In genomic region chr4:94332983-94333590, GRCh38 we compare ENCODE assay signal across 20 cellular contexts. TPM values are rescaled to one million over a fixed set of nuclear protein-coding genes. Genes with fewer than 3 reads are reported as not detected.
DNase-seq lines count a peak whose midpoint lies in the region; ATAC-seq and TF ChIP-seq lines count a peak whose summit lies in the region.
"Had no signal": no experiment of that assay in that cellular context is flagged by ENCODE, and none has a peak within 500 bp of the region (broad histone marks: within the 10 kb centered on the region; RNA-seq: fewer than 3 reads in every experiment).

No MANE protein-coding gene starts in this region.

- 54% methylated on average over 3 of the region's 5 CpGs for WGBS in HUES64

- CTCF ChIA-PET in BJ (lab: Yijun Ruan, JAX), result interaction anchor here (1.6 kb wide), 1 partner anchor 14 kb away, joined by 4 read pairs; no protein-coding TSS in a partner anchor
- CTCF ChIA-PET in activated CD8-positive, alpha-beta memory T cell treated with anti-CD3 and anti-CD28 coated beads, Interleukin-2, amount 10 ng/mL, durations not matched to agents 7 days and 5 days (lab: Charles Lee), result interaction anchor here (1.1 kb wide), 1 partner anchor 9 kb away, joined by 5 read pairs; no protein-coding TSS in a partner anchor

- H3K4me3 Mint-ChIP-seq in chondrocyte (ENCODE audit: unreplicated experiment), result no peak overlapping the region
- no peak overlapping the region for H3K4me3 Mint-ChIP-seq in activated CD8-positive, alpha-beta memory T cell treated with anti-CD3 and anti-CD28 coated beads, Interleukin-2, amount 10 ng/mL, durations not matched to agents 7 days and 5 days
- H3K4me3 Mint-ChIP-seq: activated naive CD4-positive, alpha-beta T cell treated with anti-CD3 and anti-CD28 coated beads, Interleukin-2, amount 50 U/mL, for 24 hours; CD4-positive, alpha-beta memory T cell had no signal

- H3K9me3 ChIP-seq in HUES64 (ENCODE audit: insufficient read depth, low read depth, low read length), result no peaks in the 10 kb centered on the region
- H3K9me3 ChIP-seq: HAP-1, stomach had no signal

- no peak overlapping the region for H3K27ac Mint-ChIP-seq in chondrocyte (ENCODE audit: unreplicated experiment)
- H3K27ac Mint-ChIP-seq in activated CD8-positive, alpha-beta memory T cell treated with anti-CD3 and anti-CD28 coated beads, Interleukin-2, amount 10 ng/mL, durations not matched to agents 7 days and 5 days, result no peak overlapping the region
- H3K27ac Mint-ChIP-seq: activated naive CD4-positive, alpha-beta T cell treated with anti-CD3 and anti-CD28 coated beads, Interleukin-2, amount 50 U/mL, for 24 hours; CD4-positive, alpha-beta memory T cell had no signal

- peaks cover 9% of the 10 kb centered on the region for H3K4me1 Mint-ChIP-seq in chondrocyte (ENCODE audit: low read depth)
- H3K4me1 Mint-ChIP-seq in activated CD8-positive, alpha-beta memory T cell treated with anti-CD3 and anti-CD28 coated beads, Interleukin-2, amount 10 ng/mL, durations not matched to agents 7 days and 5 days, result no peaks in the 10 kb centered on the region
- H3K4me1 Mint-ChIP-seq: activated naive CD4-positive, alpha-beta T cell treated with anti-CD3 and anti-CD28 coated beads, Interleukin-2, amount 50 U/mL, for 24 hours had no signal

- H3K9ac ChIP-seq in HUES64 (ENCODE audit: low read depth, low read length), result no peak overlapping the region
- H3K9ac ChIP-seq: parathyroid adenoma had no signal

- no peaks in the 10 kb centered on the region for H3K9me3 Mint-ChIP-seq in chondrocyte (ENCODE audit: low read depth)
- H3K9me3 Mint-ChIP-seq in activated CD8-positive, alpha-beta memory T cell treated with anti-CD3 and anti-CD28 coated beads, Interleukin-2, amount 10 ng/mL, durations not matched to agents 7 days and 5 days (ENCODE audit: low read depth), result peaks cover 2% of the 10 kb centered on the region
- H3K9me3 Mint-ChIP-seq: activated naive CD4-positive, alpha-beta T cell treated with anti-CD3 and anti-CD28 coated beads, Interleukin-2, amount 50 U/mL, for 24 hours had no signal

- H3K36me3 ChIP-seq in BJ (ENCODE audit: control insufficient read depth, insufficient read depth, low read length), result no peaks in the 10 kb centered on the region
- no peaks in the 10 kb centered on the region for H3K36me3 ChIP-seq in HUES64 (ENCODE audit: insufficient read depth, low read length)
- H3K36me3 ChIP-seq: HAP-1, stomach had no signal

- H3K4me3 ChIP-seq in BJ (ENCODE audit: low read depth, low read length) (no peak overlapping the region), HUES64 (ENCODE audit: low read length) (0 out of 2 replicates have a peak overlapping the region, but pooled peaks have one; percentile 1)
- H3K4me3 ChIP-seq: HAP-1, lung, stomach had no signal

- peaks cover 3% of the 10 kb centered on the region for H3K36me3 Mint-ChIP-seq in chondrocyte (ENCODE audit: low read depth)
- no peaks in the 10 kb centered on the region for H3K36me3 Mint-ChIP-seq in activated CD8-positive, alpha-beta memory T cell treated with anti-CD3 and anti-CD28 coated beads, Interleukin-2, amount 10 ng/mL, durations not matched to agents 7 days and 5 days
- H3K36me3 Mint-ChIP-seq: CD4-positive, alpha-beta memory T cell had no signal

- H3K4me1 ChIP-seq in HUES64 (ENCODE audit: insufficient read depth, low read length), result peaks cover 15% of the 10 kb centered on the region
- H3K4me1 ChIP-seq: HAP-1, parathyroid adenoma, stomach had no signal

- H3K27ac ChIP-seq in HUES64 (ENCODE audit: low read depth, low read length), result no peak overlapping the region
- H3K27ac ChIP-seq: parathyroid adenoma, stomach had no signal

- TF ChIP-seq CTCF in BJ (IDR thresholded peaks at IDR 0.05; ENCODE audit: insufficient read depth, low read depth, low read length) (0 out of 2 replicates have a peak, but pooled peaks have one; percentile 23), chondrocyte (IDR thresholded peaks at IDR 0.05) (peak; percentile 69)

- ATAC-seq in activated CD8-positive, alpha-beta memory T cell treated with anti-CD3 and anti-CD28 coated beads, Interleukin-2, amount 10 ng/mL, durations not matched to agents 7 days and 5 days, result no peak
- no peak for ATAC-seq in GM19023 (IDR thresholded peaks at IDR 0.05; ENCODE audit: unreplicated experiment)

- POLR2A ChIA-PET in BJ (lab: Charles Lee), result interaction anchor here (0.5 kb wide), 1 partner anchor 15 kb away, joined by 5 read pairs; no protein-coding TSS in a partner anchor

- H3K27me3 ChIP-seq in BJ (ENCODE audit: control insufficient read depth, insufficient read depth, low read length), result peaks cover 3% of the 10 kb centered on the region; the same call in 1 of the 2 replicates
- no peaks in the 10 kb centered on the region for H3K27me3 ChIP-seq in HUES64 (ENCODE audit: insufficient read depth, low read length)
- H3K27me3 ChIP-seq: stomach had no signal

- peaks cover 3% of the 10 kb centered on the region for H3K27me3 Mint-ChIP-seq in chondrocyte (ENCODE audit: low read depth)
- peaks cover 4% of the 10 kb centered on the region for H3K27me3 Mint-ChIP-seq in activated CD8-positive, alpha-beta memory T cell treated with anti-CD3 and anti-CD28 coated beads, Interleukin-2, amount 10 ng/mL, durations not matched to agents 7 days and 5 days

- DNase-seq in BJ (ENCODE audit: low read depth), result no peak
- DNase-seq in chondrocyte (ENCODE audit: low spot score), result no peak
- DNase-seq in lung microvascular endothelial cell (ENCODE audit: low read depth in 2 of 2), result peak; percentile 19 to 22
- no peak for DNase-seq in NCI-H748 (lab: John Stamatoyannopoulos, UW; ENCODE audit: unreplicated experiment)
- DNase-seq in activated CD8-positive, alpha-beta memory T cell treated with anti-CD3 and anti-CD28 coated beads, Interleukin-2, amount 10 ng/mL, durations not matched to agents 7 days and 5 days, result no peak
- no peak for DNase-seq in NCI-H1694 treated with DMSO at 0.1 percent for 48 hours (lab: John Stamatoyannopoulos, UW)
- DNase-seq: CD4-positive, alpha-beta memory T cell; glutamatergic neuron; NCI-H187 treated with DMSO at 0.1 percent for 48 hours; stimulated activated CD4-positive, alpha-beta T cell treated with anti-CD3 and anti-CD28 coated beads, Interleukin-4, amount 100 ng/mL, for 4 hours; stomach; T-helper 2 cell had no signal

RNA-seq across cellular contexts. Expression of gene HPGDS, which starts 9.5 kb away (rescaled TPM):
- not detected in 2 replicates for polyA plus RNA-seq in BJ (2011; rRNA removed)
- not detected in 2 replicates for polyA minus RNA-seq in BJ (2011; rRNA and poly(A)+ RNA removed)
- not detected for polyA plus RNA-seq in HUES64 (2013, experiment 1 of 2)
- not detected for polyA plus RNA-seq in HUES64 (2013, experiment 2 of 2)
- not detected in 3 replicates for total RNA-seq in chondrocyte
- total RNA-seq in lung microvascular endothelial cell, result not detected in 2 replicates
- total RNA-seq in activated CD8-positive, alpha-beta memory T cell treated with anti-CD3 and anti-CD28 coated beads, Interleukin-2, amount 10 ng/mL, durations not matched to agents 7 days and 5 days, result under 1 TPM; 0.41 to 0.66 TPM
- total RNA-seq: activated CD8-positive, alpha-beta memory T cell treated with anti-CD3 and anti-CD28 coated beads for 36 hours; OCI-LY7 had no signal
- polyA plus RNA-seq: CD4-positive, alpha-beta memory T cell had no signal

Comparison
In these comparisons a context has a peak if more than half of its experiments do, and no peak if none do; other contexts are left out.
1. DNase-seq: peak in lung microvascular endothelial cell (2 of 2); none in BJ (single experiment), chondrocyte (single experiment), NCI-H748 (single experiment), activated CD8-positive, alpha-beta memory T cell treated with anti-CD3 and anti-CD28 coated beads, Interleukin-2, amount 10 ng/mL, durations not matched to agents 7 days and 5 days (single experiment) and NCI-H1694 treated with DMSO at 0.1 percent for 48 hours (single experiment).